In the genomic region with DNA sequence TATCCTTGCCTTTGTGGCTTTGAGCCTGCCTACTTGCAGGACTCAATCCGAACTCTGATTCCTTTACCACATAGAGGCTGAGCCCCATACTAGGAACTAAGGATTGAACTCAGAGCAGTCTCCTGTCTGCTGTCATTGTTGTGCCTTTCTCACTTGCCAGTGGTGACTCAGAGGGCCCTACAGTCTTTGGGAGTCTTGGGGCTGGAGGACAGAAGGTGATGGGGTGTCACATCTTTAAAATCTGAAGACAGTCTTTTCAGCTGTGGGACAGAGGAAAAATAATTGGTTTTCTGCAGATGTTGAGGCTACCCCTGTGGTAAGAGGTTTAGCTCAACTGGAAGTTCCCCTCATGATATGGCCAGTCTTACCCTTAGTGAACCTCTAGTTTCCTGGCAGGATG, we compare ENCODE assay signal across 22 cellular contexts. TPM values are rescaled to one million over a fixed set of nuclear protein-coding genes. Genes with fewer than 3 reads are reported as not detected.
"Had no signal": no experiment of that assay in that cellular context is flagged by ENCODE, and none has a peak within 500 bp of the region (broad histone marks: within the 10 kb centered on the region; RNA-seq: fewer than 3 reads in every experiment).

No MANE protein-coding gene starts in this region.

- H3K9me3 Mint-ChIP-seq: dendritic cell treated with granulocyte-macrophage colony-stimulating factor and Interleukin-4, amounts not matched to agents 40 ng/mL and 50 ng/mL, for 4 days; natural killer cell; T-helper 2 cell treated with Interferon-gamma antibody and Interleukin-4, amounts not matched to agents 5 μg/mL and 100 μg/mL, for 36 hours had no signal

- DNase-seq: activated CD4-positive, alpha-beta T cell treated with anti-CD3 and anti-CD28 coated beads, Interleukin-2, amount 50 U/mL, for 48 hours; activated CD4-positive, CD25-positive, alpha-beta regulatory T cell treated with anti-CD3 and anti-CD28 coated beads, Interleukin-2, amount 50 U/mL, for 72 hours; activated gamma-delta T cell; activated T-cell treated with anti-CD3 and anti-CD28 coated beads, Interleukin-2, amount 50 U/mL, for 1 hour; adrenal gland; brain microvascular endothelial cell; caudate nucleus; effector CD4-positive, alpha-beta T cell; heart right ventricle; islet precursor cell; left cardiac atrium; midbrain; natural killer cell; SK-N-SH; stimulated activated CD4-positive, alpha-beta T cell treated with anti-CD3 and anti-CD28 coated beads, Interleukin-4, amount 100 ng/mL, for 24 hours; stomach; WERI-Rb-1 had no signal

- H3K27me3 Mint-ChIP-seq: dendritic cell treated with granulocyte-macrophage colony-stimulating factor and Interleukin-4, amounts not matched to agents 40 ng/mL and 50 ng/mL, for 4 days had no signal

- H3K36me3 Mint-ChIP-seq: natural killer cell had no signal

- H3K27ac Mint-ChIP-seq: dendritic cell treated with granulocyte-macrophage colony-stimulating factor and Interleukin-4, amounts not matched to agents 40 ng/mL and 50 ng/mL, for 4 days; natural killer cell; T-helper 2 cell treated with Interferon-gamma antibody and Interleukin-4, amounts not matched to agents 5 μg/mL and 100 μg/mL, for 36 hours had no signal

- H3K4me3 Mint-ChIP-seq: dendritic cell treated with granulocyte-macrophage colony-stimulating factor and Interleukin-4, amounts not matched to agents 40 ng/mL and 50 ng/mL, for 4 days; natural killer cell; T-helper 2 cell treated with Interferon-gamma antibody and Interleukin-4, amounts not matched to agents 5 μg/mL and 100 μg/mL, for 36 hours had no signal

- ATAC-seq: heart right ventricle, left cardiac atrium, natural killer cell had no signal

RNA-seq across cellular contexts. Expression of a gene that starts 8.0 kb away (rescaled TPM):
- total RNA-seq: ascending aorta, osteocyte, urinary bladder had no signal
